Comparison of ENCODE assay signal across 18 cellular contexts in the genomic region with DNA sequence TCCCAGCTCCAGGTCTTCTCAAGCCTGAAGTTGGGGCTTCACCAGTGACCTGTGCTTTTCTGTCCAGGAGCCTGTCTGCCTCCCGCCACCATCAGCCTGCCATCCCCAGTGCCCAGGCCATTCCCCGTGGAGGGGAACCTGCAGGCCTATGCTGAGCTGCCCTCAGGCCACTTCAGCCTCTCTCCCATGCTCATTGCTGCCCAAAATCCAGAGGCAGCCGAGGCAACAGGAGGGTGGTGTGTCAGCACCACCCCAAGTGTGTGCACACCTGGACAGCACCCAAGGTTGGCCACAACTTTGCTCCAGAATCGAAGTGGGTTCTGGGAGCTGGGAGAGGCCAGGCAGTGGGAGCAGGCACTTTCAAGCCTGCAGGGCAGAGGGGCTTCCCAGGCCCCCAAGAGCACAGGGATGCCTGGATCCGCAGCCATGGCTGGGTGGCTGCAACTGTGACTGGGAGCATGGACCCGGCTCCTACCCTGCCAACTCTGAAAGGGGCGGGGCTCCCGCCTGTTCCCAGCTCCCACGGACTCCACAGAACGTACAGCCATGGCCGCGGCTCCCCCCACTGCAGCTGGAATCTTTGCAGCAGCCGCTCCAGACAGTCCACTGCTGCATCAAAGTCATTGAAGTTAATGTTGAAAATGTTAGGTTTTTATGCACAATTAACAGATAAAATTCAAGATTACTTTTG.
"Had no signal": no experiment of that assay in that cellular context is flagged by ENCODE, and none has a peak within 500 bp of the region (broad histone marks: within the 10 kb centered on the region; RNA-seq: fewer than 3 reads in every experiment).

No MANE protein-coding gene starts in this region.

- H3K4me3 ChIP-seq: dorsolateral prefrontal cortex, neural progenitor cell, prostate gland, sigmoid colon, suprapubic skin, transverse colon, vagina had no signal

- H3K27me3 ChIP-seq: dorsolateral prefrontal cortex, neural progenitor cell, sigmoid colon, suprapubic skin, transverse colon, vagina had no signal

- H3K4me1 ChIP-seq: neural progenitor cell, prostate gland, sigmoid colon, suprapubic skin, transverse colon, vagina had no signal

- ATAC-seq: left ventricle myocardium superior; naive thymus-derived CD4-positive, alpha-beta T cell; right cardiac atrium; stimulated activated naive CD8-positive, alpha-beta T cell treated with anti-CD3 and anti-CD28 coated beads, Interleukin-15, amount 100 ng/mL, for 72 hours had no signal

- H3K36me3 ChIP-seq: neural progenitor cell, prostate gland, sigmoid colon, suprapubic skin, transverse colon, vagina had no signal

- H3K27ac ChIP-seq: dorsolateral prefrontal cortex, neural progenitor cell, prostate gland, sigmoid colon, suprapubic skin, transverse colon, vagina had no signal

- DNase-seq: effector CD4-positive, alpha-beta T cell; left ventricle myocardium superior; mammary epithelial cell; mesendoderm; midbrain; naive thymus-derived CD4-positive, alpha-beta T cell; nucleus accumbens; sigmoid colon; stimulated activated CD4-positive, alpha-beta T cell treated with anti-CD3 and anti-CD28 coated beads, Interleukin-4, amount 100 ng/mL, for 4 hours; stimulated activated naive CD4-positive, alpha-beta T cell; stimulated activated naive CD8-positive, alpha-beta T cell treated with anti-CD3 and anti-CD28 coated beads, Interleukin-15, amount 100 ng/mL, for 72 hours; transverse colon had no signal

- H3K9me3 ChIP-seq: prostate gland, sigmoid colon, transverse colon, vagina had no signal
